1 cellular context compared by ENCODE assay signal in genomic region chr10:93254180-93254847, GRCh38.
TF ChIP-seq lines count a peak whose summit lies in the region.

No MANE protein-coding gene starts in this region.

TF ChIP-seq in HepG2, 621 proteins besides CTCF, POLR2A, EP300 and RAD21 (continued from another document and continues in another):
- TF ChIP-seq, protein P1, sequence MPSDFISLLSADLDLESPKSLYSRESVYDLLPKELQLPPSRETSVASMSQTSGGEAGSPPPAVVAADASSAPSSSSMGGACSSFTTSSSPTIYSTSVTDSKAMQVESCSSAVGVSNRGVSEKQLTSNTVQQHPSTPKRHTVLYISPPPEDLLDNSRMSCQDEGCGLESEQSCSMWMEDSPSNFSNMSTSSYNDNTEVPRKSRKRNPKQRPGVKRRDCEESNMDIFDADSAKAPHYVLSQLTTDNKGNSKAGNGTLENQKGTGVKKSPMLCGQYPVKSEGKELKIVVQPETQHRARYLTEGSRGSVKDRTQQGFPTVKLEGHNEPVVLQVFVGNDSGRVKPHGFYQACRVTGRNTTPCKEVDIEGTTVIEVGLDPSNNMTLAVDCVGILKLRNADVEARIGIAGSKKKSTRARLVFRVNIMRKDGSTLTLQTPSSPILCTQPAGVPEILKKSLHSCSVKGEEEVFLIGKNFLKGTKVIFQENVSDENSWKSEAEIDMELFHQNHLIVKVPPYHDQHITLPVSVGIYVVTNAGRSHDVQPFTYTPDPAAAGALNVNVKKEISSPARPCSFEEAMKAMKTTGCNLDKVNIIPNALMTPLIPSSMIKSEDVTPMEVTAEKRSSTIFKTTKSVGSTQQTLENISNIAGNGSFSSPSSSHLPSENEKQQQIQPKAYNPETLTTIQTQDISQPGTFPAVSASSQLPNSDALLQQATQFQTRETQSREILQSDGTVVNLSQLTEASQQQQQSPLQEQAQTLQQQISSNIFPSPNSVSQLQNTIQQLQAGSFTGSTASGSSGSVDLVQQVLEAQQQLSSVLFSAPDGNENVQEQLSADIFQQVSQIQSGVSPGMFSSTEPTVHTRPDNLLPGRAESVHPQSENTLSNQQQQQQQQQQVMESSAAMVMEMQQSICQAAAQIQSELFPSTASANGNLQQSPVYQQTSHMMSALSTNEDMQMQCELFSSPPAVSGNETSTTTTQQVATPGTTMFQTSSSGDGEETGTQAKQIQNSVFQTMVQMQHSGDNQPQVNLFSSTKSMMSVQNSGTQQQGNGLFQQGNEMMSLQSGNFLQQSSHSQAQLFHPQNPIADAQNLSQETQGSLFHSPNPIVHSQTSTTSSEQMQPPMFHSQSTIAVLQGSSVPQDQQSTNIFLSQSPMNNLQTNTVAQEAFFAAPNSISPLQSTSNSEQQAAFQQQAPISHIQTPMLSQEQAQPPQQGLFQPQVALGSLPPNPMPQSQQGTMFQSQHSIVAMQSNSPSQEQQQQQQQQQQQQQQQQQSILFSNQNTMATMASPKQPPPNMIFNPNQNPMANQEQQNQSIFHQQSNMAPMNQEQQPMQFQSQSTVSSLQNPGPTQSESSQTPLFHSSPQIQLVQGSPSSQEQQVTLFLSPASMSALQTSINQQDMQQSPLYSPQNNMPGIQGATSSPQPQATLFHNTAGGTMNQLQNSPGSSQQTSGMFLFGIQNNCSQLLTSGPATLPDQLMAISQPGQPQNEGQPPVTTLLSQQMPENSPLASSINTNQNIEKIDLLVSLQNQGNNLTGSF (CRISPR knock-in tag; IDR thresholded peaks at IDR 0.05), result no peak
- TF ChIP-seq ZFP36L1 (CRISPR knock-in tag; IDR thresholded peaks at IDR 0.05) (no peak), SMAD1 (CRISPR knock-in tag; IDR thresholded peaks at IDR 0.05; ENCODE audit: borderline replicate concordance, low read depth) (no peak), ZNF121 (CRISPR knock-in tag; IDR thresholded peaks at IDR 0.05) (no peak), MIXL1 (CRISPR knock-in tag; IDR thresholded peaks at IDR 0.05) (no peak), MTF2 (CRISPR knock-in tag; IDR thresholded peaks at IDR 0.05; ENCODE audit: borderline replicate concordance) (no peak), ELK4 (CRISPR knock-in tag; IDR thresholded peaks at IDR 0.05; ENCODE audit: borderline replicate concordance) (no peak), ZNF20 (CRISPR knock-in tag; IDR thresholded peaks at IDR 0.05) (no peak), LBX2 (CRISPR knock-in tag; IDR thresholded peaks at IDR 0.05; ENCODE audit: borderline replicate concordance) (no peak), ZNF605 (CRISPR knock-in tag; IDR thresholded peaks at IDR 0.05) (no peak), ZNF567 (CRISPR knock-in tag; IDR thresholded peaks at IDR 0.05; ENCODE audit: borderline replicate concordance) (no peak), ZNF841 (CRISPR knock-in tag; IDR thresholded peaks at IDR 0.05; ENCODE audit: borderline replicate concordance) (no peak), CC2D1A (CRISPR knock-in tag; IDR thresholded peaks at IDR 0.05) (no peak), NFE2L1 (CRISPR knock-in tag; IDR thresholded peaks at IDR 0.05; ENCODE audit: borderline replicate concordance) (no peak), CEBPG (CRISPR knock-in tag; IDR thresholded peaks at IDR 0.05) (no peak), TEAD2 (CRISPR knock-in tag; IDR thresholded peaks at IDR 0.05) (no peak), PTBP1 (IDR thresholded peaks at IDR 0.05; ENCODE audit: low read depth, low read length, poor library complexity, severe bottlenecking) (no peak), EHMT2 (IDR thresholded peaks at IDR 0.05; ENCODE audit: borderline replicate concordance, low read depth, low read length) (peak; percentile 51; the same call in 1 of the 2 replicates), SMC3 (IDR thresholded peaks at IDR 0.05; ENCODE audit: low read length) (no peak), ZNF576 (CRISPR knock-in tag; IDR thresholded peaks at IDR 0.05) (no peak), ELF4 (CRISPR knock-in tag; IDR thresholded peaks at IDR 0.05; ENCODE audit: borderline replicate concordance) (no peak), ZNF337 (CRISPR knock-in tag; IDR thresholded peaks at IDR 0.05; ENCODE audit: borderline replicate concordance, low read depth) (no peak), ZNF180 (CRISPR knock-in tag; IDR thresholded peaks at IDR 0.05; ENCODE audit: borderline replicate concordance, low read depth) (no peak), DR1 (CRISPR knock-in tag; IDR thresholded peaks at IDR 0.05) (no peak), RFXAP (CRISPR knock-in tag; IDR thresholded peaks at IDR 0.05; ENCODE audit: borderline replicate concordance) (no peak), HOXD1 (CRISPR knock-in tag; IDR thresholded peaks at IDR 0.05) (no peak), PHF20 (CRISPR knock-in tag; IDR thresholded peaks at IDR 0.05) (no peak), ZNF263 (CRISPR knock-in tag; IDR thresholded peaks at IDR 0.05) (no peak), NKX3-1 (CRISPR knock-in tag; IDR thresholded peaks at IDR 0.05) (no peak), ZNF703 (CRISPR knock-in tag; IDR thresholded peaks at IDR 0.05; ENCODE audit: borderline replicate concordance) (no peak), ZNF280D (CRISPR knock-in tag; IDR thresholded peaks at IDR 0.05) (peak; percentile 59; the same call in 1 of the 2 replicates), KDM4B (CRISPR knock-in tag; IDR thresholded peaks at IDR 0.05) (no peak), ZNF580 (CRISPR knock-in tag; IDR thresholded peaks at IDR 0.05; ENCODE audit: borderline replicate concordance, low read depth) (no peak), ZNF772 (CRISPR knock-in tag; IDR thresholded peaks at IDR 0.05) (peak; percentile 39; the same call in 1 of the 2 replicates), SPEN (CRISPR knock-in tag; IDR thresholded peaks at IDR 0.05; ENCODE audit: low read depth) (no peak; the same call in 1 of the 2 replicates), ZEB1 (IDR thresholded peaks at IDR 0.05; ENCODE audit: insufficient replicate concordance, low read depth) (no peak), ARNT (IDR thresholded peaks at IDR 0.05) (no peak), ZBTB14 (CRISPR knock-in tag; IDR thresholded peaks at IDR 0.05) (no peak), ESRRA (CRISPR knock-in tag; IDR thresholded peaks at IDR 0.05; ENCODE audit: low read depth) (peak; percentile 82; the same call in 1 of the 2 replicates), TBX3 (IDR thresholded peaks at IDR 0.05; ENCODE audit: borderline replicate concordance) (no peak), ZNF792 (CRISPR knock-in tag; IDR thresholded peaks at IDR 0.05) (no peak; the same call in 1 of the 2 replicates), ZNF256 (CRISPR knock-in tag; conservative IDR thresholded peaks at IDR 0.05) (no peak)
- TF ChIP-seq, protein P2, sequence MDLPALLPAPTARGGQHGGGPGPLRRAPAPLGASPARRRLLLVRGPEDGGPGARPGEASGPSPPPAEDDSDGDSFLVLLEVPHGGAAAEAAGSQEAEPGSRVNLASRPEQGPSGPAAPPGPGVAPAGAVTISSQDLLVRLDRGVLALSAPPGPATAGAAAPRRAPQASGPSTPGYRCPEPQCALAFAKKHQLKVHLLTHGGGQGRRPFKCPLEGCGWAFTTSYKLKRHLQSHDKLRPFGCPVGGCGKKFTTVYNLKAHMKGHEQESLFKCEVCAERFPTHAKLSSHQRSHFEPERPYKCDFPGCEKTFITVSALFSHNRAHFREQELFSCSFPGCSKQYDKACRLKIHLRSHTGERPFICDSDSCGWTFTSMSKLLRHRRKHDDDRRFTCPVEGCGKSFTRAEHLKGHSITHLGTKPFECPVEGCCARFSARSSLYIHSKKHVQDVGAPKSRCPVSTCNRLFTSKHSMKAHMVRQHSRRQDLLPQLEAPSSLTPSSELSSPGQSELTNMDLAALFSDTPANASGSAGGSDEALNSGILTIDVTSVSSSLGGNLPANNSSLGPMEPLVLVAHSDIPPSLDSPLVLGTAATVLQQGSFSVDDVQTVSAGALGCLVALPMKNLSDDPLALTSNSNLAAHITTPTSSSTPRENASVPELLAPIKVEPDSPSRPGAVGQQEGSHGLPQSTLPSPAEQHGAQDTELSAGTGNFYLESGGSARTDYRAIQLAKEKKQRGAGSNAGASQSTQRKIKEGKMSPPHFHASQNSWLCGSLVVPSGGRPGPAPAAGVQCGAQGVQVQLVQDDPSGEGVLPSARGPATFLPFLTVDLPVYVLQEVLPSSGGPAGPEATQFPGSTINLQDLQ (CRISPR knock-in tag; IDR thresholded peaks at IDR 0.05), result no peak
- TF ChIP-seq, protein P3, sequence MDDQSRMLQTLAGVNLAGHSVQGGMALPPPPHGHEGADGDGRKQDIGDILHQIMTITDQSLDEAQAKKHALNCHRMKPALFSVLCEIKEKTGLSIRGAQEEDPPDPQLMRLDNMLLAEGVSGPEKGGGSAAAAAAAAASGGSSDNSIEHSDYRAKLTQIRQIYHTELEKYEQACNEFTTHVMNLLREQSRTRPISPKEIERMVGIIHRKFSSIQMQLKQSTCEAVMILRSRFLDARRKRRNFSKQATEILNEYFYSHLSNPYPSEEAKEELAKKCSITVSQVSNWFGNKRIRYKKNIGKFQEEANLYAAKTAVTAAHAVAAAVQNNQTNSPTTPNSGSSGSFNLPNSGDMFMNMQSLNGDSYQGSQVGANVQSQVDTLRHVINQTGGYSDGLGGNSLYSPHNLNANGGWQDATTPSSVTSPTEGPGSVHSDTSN (CRISPR knock-in tag; IDR thresholded peaks at IDR 0.05; ENCODE audit: borderline replicate concordance), result no peak
- TF ChIP-seq, protein P4, sequence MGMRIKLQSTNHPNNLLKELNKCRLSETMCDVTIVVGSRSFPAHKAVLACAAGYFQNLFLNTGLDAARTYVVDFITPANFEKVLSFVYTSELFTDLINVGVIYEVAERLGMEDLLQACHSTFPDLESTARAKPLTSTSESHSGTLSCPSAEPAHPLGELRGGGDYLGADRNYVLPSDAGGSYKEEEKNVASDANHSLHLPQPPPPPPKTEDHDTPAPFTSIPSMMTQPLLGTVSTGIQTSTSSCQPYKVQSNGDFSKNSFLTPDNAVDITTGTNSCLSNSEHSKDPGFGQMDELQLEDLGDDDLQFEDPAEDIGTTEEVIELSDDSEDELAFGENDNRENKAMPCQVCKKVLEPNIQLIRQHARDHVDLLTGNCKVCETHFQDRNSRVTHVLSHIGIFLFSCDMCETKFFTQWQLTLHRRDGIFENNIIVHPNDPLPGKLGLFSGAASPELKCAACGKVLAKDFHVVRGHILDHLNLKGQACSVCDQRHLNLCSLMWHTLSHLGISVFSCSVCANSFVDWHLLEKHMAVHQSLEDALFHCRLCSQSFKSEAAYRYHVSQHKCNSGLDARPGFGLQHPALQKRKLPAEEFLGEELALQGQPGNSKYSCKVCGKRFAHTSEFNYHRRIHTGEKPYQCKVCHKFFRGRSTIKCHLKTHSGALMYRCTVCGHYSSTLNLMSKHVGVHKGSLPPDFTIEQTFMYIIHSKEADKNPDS (CRISPR knock-in tag; IDR thresholded peaks at IDR 0.05), result no peak
- TF ChIP-seq, protein P5, sequence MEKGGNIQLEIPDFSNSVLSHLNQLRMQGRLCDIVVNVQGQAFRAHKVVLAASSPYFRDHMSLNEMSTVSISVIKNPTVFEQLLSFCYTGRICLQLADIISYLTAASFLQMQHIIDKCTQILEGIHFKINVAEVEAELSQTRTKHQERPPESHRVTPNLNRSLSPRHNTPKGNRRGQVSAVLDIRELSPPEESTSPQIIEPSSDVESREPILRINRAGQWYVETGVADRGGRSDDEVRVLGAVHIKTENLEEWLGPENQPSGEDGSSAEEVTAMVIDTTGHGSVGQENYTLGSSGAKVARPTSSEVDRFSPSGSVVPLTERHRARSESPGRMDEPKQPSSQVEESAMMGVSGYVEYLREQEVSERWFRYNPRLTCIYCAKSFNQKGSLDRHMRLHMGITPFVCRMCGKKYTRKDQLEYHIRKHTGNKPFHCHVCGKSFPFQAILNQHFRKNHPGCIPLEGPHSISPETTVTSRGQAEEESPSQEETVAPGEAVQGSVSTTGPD (CRISPR knock-in tag; IDR thresholded peaks at IDR 0.05), result no peak
